8 cellular contexts compared by ENCODE assay signal in genomic region chr9:75088646-75089368, GRCh38. TPM values are rescaled to one million over a fixed set of nuclear protein-coding genes. Genes with fewer than 3 reads are reported as not detected.
DNase-seq lines count a peak whose midpoint lies in the region; ATAC-seq and TF ChIP-seq lines count a peak whose summit lies in the region.

No MANE protein-coding gene starts in this region.

- TF ChIP-seq POLR2A in gastroesophageal sphincter (IDR thresholded peaks at IDR 0.05) = no peak

- peak in 3 of 4 experiments; percentile 51 to 73 (median 55) for TF ChIP-seq CTCF in gastroesophageal sphincter (IDR thresholded peaks at IDR 0.05)
- TF ChIP-seq CTCF in neural progenitor cell (IDR thresholded peaks at IDR 0.05) = peak; percentile 39

- H3K4me3 ChIP-seq in gastroesophageal sphincter (peak overlapping the region; percentile 81 to 92), neural progenitor cell (peak overlapping the region; percentile 74)

- H3K27ac ChIP-seq in gastroesophageal sphincter (peak overlapping the region; percentile 85 to 98 (median 97)), neural progenitor cell (no peak overlapping the region)

- no peaks in the 10 kb centered on the region for H3K9me3 ChIP-seq in gastroesophageal sphincter
- H3K9me3 ChIP-seq in neural progenitor cell (ENCODE audit: low read depth) = no peaks in the 10 kb centered on the region

- H3K4me1 ChIP-seq in gastroesophageal sphincter = peaks cover 0 to 49% (median 0%) of the 10 kb centered on the region in 3 donors
- H3K4me1 ChIP-seq in neural progenitor cell = no peaks in the 10 kb centered on the region

- no peaks in the 10 kb centered on the region for H3K79me2 ChIP-seq in neural progenitor cell (ENCODE audit: low read depth)

- H3K36me3 ChIP-seq in gastroesophageal sphincter (no peaks in the 10 kb centered on the region), neural progenitor cell (no peaks in the 10 kb centered on the region)

- H3F3A ChIP-seq in neural progenitor cell (ENCODE audit: low read depth) = peaks cover 14% of the 10 kb centered on the region

- H3K36me3 Mint-ChIP-seq in activated naive CD4-positive, alpha-beta T cell treated with anti-CD3 and anti-CD28 coated beads, Interleukin-2, amount 10 ng/mL, durations not matched to agents 7 days and 5 days = peaks cover 28% of the 10 kb centered on the region
- no peaks in the 10 kb centered on the region for H3K36me3 Mint-ChIP-seq in neural progenitor cell

- peaks cover 67% of the 10 kb centered on the region for H3K4me1 Mint-ChIP-seq in activated naive CD4-positive, alpha-beta T cell treated with anti-CD3 and anti-CD28 coated beads, Interleukin-2, amount 10 ng/mL, durations not matched to agents 7 days and 5 days
- peaks cover 22% of the 10 kb centered on the region for H3K4me1 Mint-ChIP-seq in neural progenitor cell

- peak overlapping the region; percentile 97 for H3K4me3 Mint-ChIP-seq in activated naive CD4-positive, alpha-beta T cell treated with anti-CD3 and anti-CD28 coated beads, Interleukin-2, amount 10 ng/mL, durations not matched to agents 7 days and 5 days
- peak overlapping the region; percentile 92 for H3K4me3 Mint-ChIP-seq in neural progenitor cell

- ATAC-seq in GM19324 (IDR thresholded peaks at IDR 0.05; ENCODE audit: low FRiP score, unreplicated experiment) (peak; percentile 19), HG03342 (IDR thresholded peaks at IDR 0.05; ENCODE audit: unreplicated experiment) (peak; percentile 37), gastroesophageal sphincter (peak; percentile 11)

- no peak overlapping the region for H3K9ac ChIP-seq in neural progenitor cell

- peak overlapping the region; percentile 95 for H2AFZ ChIP-seq in neural progenitor cell (replicated peaks)

- H3K27me3 ChIP-seq in gastroesophageal sphincter (no peaks in the 10 kb centered on the region), neural progenitor cell (peaks cover 16% of the 10 kb centered on the region)

- peak overlapping the region; percentile 91 for H3K27ac Mint-ChIP-seq in activated naive CD4-positive, alpha-beta T cell treated with anti-CD3 and anti-CD28 coated beads, Interleukin-2, amount 10 ng/mL, durations not matched to agents 7 days and 5 days
- H3K27ac Mint-ChIP-seq in neural progenitor cell = no peak overlapping the region

- CTCF ChIA-PET in activated naive CD4-positive, alpha-beta T cell treated with anti-CD3 and anti-CD28 coated beads, Interleukin-2, amount 10 ng/mL, durations not matched to agents 7 days and 5 days (lab: Charles Lee) = interaction anchor here (0.6 to 2.4 kb wide), 6 partner anchors 10 to 316 kb away, joined by 3 to 9 read pairs (median 4); partner anchors contain the start of gene CARNMT1

- no peak for TF ChIP-seq EP300 in gastroesophageal sphincter (IDR thresholded peaks at IDR 0.05)

- no peaks in the 10 kb centered on the region for H4K20me1 ChIP-seq in neural progenitor cell (ENCODE audit: low read depth)

- WGBS in gastroesophageal sphincter (ENCODE audit: low coverage in 1 of 2), 2 donors = 0 to 1% methylated on average over 14 to 16 of the region's 43 CpGs

- no peaks in the 10 kb centered on the region for H3K27me3 Mint-ChIP-seq in activated naive CD4-positive, alpha-beta T cell treated with anti-CD3 and anti-CD28 coated beads, Interleukin-2, amount 10 ng/mL, durations not matched to agents 7 days and 5 days
- H3K27me3 Mint-ChIP-seq in neural progenitor cell (ENCODE audit: insufficient read depth, low read depth) = peaks cover 6% of the 10 kb centered on the region

- peak; percentile 62 for DNase-seq in D341Med (ENCODE audit: low spot score)
- peak; percentile 27 for DNase-seq in NOMO-1 treated with dmso at 0.1 percent for 144 hours (lab: John Stamatoyannopoulos, UW; ENCODE audit: unreplicated experiment)
- peak; percentile 50 for DNase-seq in activated naive CD4-positive, alpha-beta T cell treated with anti-CD3 and anti-CD28 coated beads, Interleukin-2, amount 10 ng/mL, durations not matched to agents 7 days and 5 days
- peak; percentile 58 for DNase-seq in neural progenitor cell (ENCODE audit: low spot score)
- no peak for DNase-seq in NCI-H1694 (lab: John Stamatoyannopoulos, UW)

- H3K9me3 Mint-ChIP-seq in activated naive CD4-positive, alpha-beta T cell treated with anti-CD3 and anti-CD28 coated beads, Interleukin-2, amount 10 ng/mL, durations not matched to agents 7 days and 5 days = no peaks in the 10 kb centered on the region
- no peaks in the 10 kb centered on the region for H3K9me3 Mint-ChIP-seq in neural progenitor cell

- peak overlapping the region; percentile 94 for H3K4me2 ChIP-seq in neural progenitor cell

RNA-seq across cellular contexts. Expression of gene OSTF1, which starts 0.5 kb away (rescaled TPM):
- 10 to 100 TPM in 3 of 4 donors, 1 to 10 TPM in 1; 9.7 to 37.6 (median 28.5) TPM for total RNA-seq in gastroesophageal sphincter
- total RNA-seq in neural progenitor cell (ENCODE audit: low replicate concordance) = 1.3 and 2.7 TPM in 2 replicates

RNA-seq across cellular contexts. Expression of gene NMRK1, which starts 0.9 kb away (rescaled TPM):
- total RNA-seq in gastroesophageal sphincter (10 to 100 TPM in 2 of 4 donors, 1 to 10 TPM in 2; 6.3 to 21.5 (median 13.6) TPM), neural progenitor cell (ENCODE audit: low replicate concordance) (1.7 and 2.3 TPM in 2 replicates)
